19 cellular contexts compared by ENCODE assay signal in genomic region chr2:74242354-74243071, GRCh38.
"Had no signal": no experiment of that assay in that cellular context is flagged by ENCODE, and none has a peak within 500 bp of the region (broad histone marks: within the 10 kb centered on the region; RNA-seq: fewer than 3 reads in every experiment).

No MANE protein-coding gene starts in this region.

- H3K4me2 ChIP-seq: hepatocyte had no signal

- ATAC-seq: left colon; natural killer cell; right cardiac atrium; stimulated activated naive B cell treated with anti-CD40 and anti-IgM and Interleukin-4, amounts not matched to agents 10 μg/mL and 1 μg/mL and 100 μg/mL, for 72 hours; stimulated activated naive CD8-positive, alpha-beta T cell treated with anti-CD3 and anti-CD28 coated beads, Interleukin-15, amount 100 ng/mL, for 72 hours had no signal

- DNase-seq: effector CD4-positive, alpha-beta T cell; endodermal cell; foreskin melanocyte; head of caudate nucleus; left colon; mammary epithelial cell; natural killer cell; nucleus accumbens; ovary; right cardiac atrium; stimulated activated CD4-positive, alpha-beta T cell treated with anti-CD3 and anti-CD28 coated beads, Interleukin-2, amount 100 ng/mL, for 24 hours; stimulated activated CD4-positive, alpha-beta T cell treated with anti-CD3 and anti-CD28 coated beads, Interleukin-4, amount 100 ng/mL, for 4 hours; stimulated activated naive B cell treated with anti-CD40 and anti-IgM and Interleukin-4, amounts not matched to agents 10 μg/mL and 1 μg/mL and 100 μg/mL, for 72 hours; stimulated activated naive CD8-positive, alpha-beta T cell treated with anti-CD3 and anti-CD28 coated beads, Interleukin-15, amount 100 ng/mL, for 72 hours; testis had no signal

- H3K4me1 ChIP-seq: testis, tibial nerve had no signal

- H3K36me3 ChIP-seq: ovary had no signal

- H3K27ac ChIP-seq: hepatocyte, ovary, testis, tibial nerve had no signal

- H3K79me2 ChIP-seq: hepatocyte had no signal

- H2AFZ ChIP-seq: hepatocyte had no signal

- H3K4me3 ChIP-seq: coronary artery, hepatocyte, ovary, testis, tibial nerve had no signal

- H3K9me3 ChIP-seq: ovary, testis, tibial nerve had no signal

- FAIRE-seq: endothelial cell of umbilical vein had no signal

- H3K27me3 ChIP-seq: hepatocyte, ovary, testis, tibial nerve had no signal
